ENCODE assay signal across 8 cellular contexts in genomic region chr1:37473431-37474050, GRCh38. TPM values are rescaled to one million over a fixed set of nuclear protein-coding genes. Genes with fewer than 3 reads are reported as not detected.
DNase-seq lines count a peak whose midpoint lies in the region; ATAC-seq and TF ChIP-seq lines count a peak whose summit lies in the region.

No MANE protein-coding gene starts in this region.

- peaks cover 70% of the 10 kb centered on the region for H3K4me1 Mint-ChIP-seq in brain

- DNase-seq in GM12864 (ENCODE audit: low read depth) (no peak), kidney glomerular epithelial cell (lab: John Stamatoyannopoulos, UW) (peak; percentile 34), GM19240 (ENCODE audit: insufficient read length, low spot score) (no peak)
- peak; percentile 52 for DNase-seq in stimulated activated naive CD4-positive, alpha-beta T cell treated with Interleukin-2 at 50 U/mL for 16 hours (lab: John Stamatoyannopoulos, UW)

- no peaks in the 10 kb centered on the region for H3K36me3 Mint-ChIP-seq in brain

- H3K79me2 ChIP-seq in OCI-LY3 (ENCODE audit: low read length) = peaks cover 42% of the 10 kb centered on the region

- H3K27ac Mint-ChIP-seq in brain = peak overlapping the region in 3 of 5 experiments; percentile 38 to 95 (median 51)

- H2AFZ ChIP-seq in OCI-LY3 (ENCODE audit: low read depth, low read length) = 0 out of 2 replicates have a peak overlapping the region, but pooled peaks have one; percentile 78

- peaks cover 5% of the 10 kb centered on the region for H3K27me3 ChIP-seq in OCI-LY3 (ENCODE audit: low read depth, low read length)

- peaks cover 25% of the 10 kb centered on the region for H3K4me1 ChIP-seq in OCI-LY3 (ENCODE audit: low read length)

- peak overlapping the region; percentile 79 to 85 (median 83) for H3K4me3 Mint-ChIP-seq in brain

- peaks cover 30% of the 10 kb centered on the region for H3K36me3 ChIP-seq in OCI-LY3 (replicated peaks; ENCODE audit: low read depth, low read length)

- H3K9me3 Mint-ChIP-seq in brain = peaks cover 0 to 4% (median 0%) of the 10 kb centered on the region in 5 experiments

- H3K4me3 ChIP-seq in GM12864 (ENCODE audit: low read depth, low read length) (peak overlapping the region; percentile 70), OCI-LY3 (ENCODE audit: low read length) (peak overlapping the region; percentile 94)

- H4K20me1 ChIP-seq in OCI-LY3 (ENCODE audit: insufficient read depth, low read length) = peaks cover 6% of the 10 kb centered on the region

- peak overlapping the region; percentile 77 for H3K9ac ChIP-seq in OCI-LY3 (ENCODE audit: low read length)

- ATAC-seq in HG03045 (IDR thresholded peaks at IDR 0.05; ENCODE audit: unreplicated experiment) (no peak), HG03442 (IDR thresholded peaks at IDR 0.05; ENCODE audit: unreplicated experiment) (no peak)

- peak overlapping the region; percentile 99 for H3K4me2 ChIP-seq in OCI-LY3 (ENCODE audit: low read length)

- no peaks in the 10 kb centered on the region for H3K9me3 ChIP-seq in OCI-LY3 (ENCODE audit: insufficient read depth, low read length)

- H3K27ac ChIP-seq in OCI-LY3 (ENCODE audit: low read length) = no peak overlapping the region

- TF ChIP-seq CTCF in GM12864 (IDR thresholded peaks at IDR 0.05; ENCODE audit: low read depth, low read length, missing control alignments) (peak; percentile 8), OCI-LY3 (IDR thresholded peaks at IDR 0.05; ENCODE audit: low read depth, low read length) (no peak), brain (conservative IDR thresholded peaks at IDR 0.05) (no peak)

- peaks cover 7% of the 10 kb centered on the region for H3K27me3 Mint-ChIP-seq in brain

RNA-seq across cellular contexts. Expression of gene ZC3H12A, which starts 0.8 kb away (rescaled TPM):
- 0.27 TPM for polyA plus RNA-seq in brain (ENCODE audit: insufficient read depth, low read depth, low replicate concordance)

RNA-seq across cellular contexts. Expression of gene MEAF6, which starts 41.0 kb away (rescaled TPM):
- 129 TPM for polyA plus RNA-seq in brain (ENCODE audit: insufficient read depth, low read depth, low replicate concordance)

Comparison
In these comparisons a context has a peak if more than half of its experiments do, and no peak if none do; other contexts are left out.
1. DNase-seq: peak in kidney glomerular epithelial cell (single experiment) and stimulated activated naive CD4-positive, alpha-beta T cell treated with Interleukin-2 at 50 U/mL for 16 hours (single experiment); none in GM12864 (single experiment) and GM19240 (single experiment).